In genomic region chr1:53982034-53982761, GRCh38 we compare ENCODE assay signal across 8 cellular contexts. TPM values are rescaled to one million over a fixed set of nuclear protein-coding genes. Genes with fewer than 3 reads are reported as not detected.
DNase-seq lines count a peak whose midpoint lies in the region; ATAC-seq and TF ChIP-seq lines count a peak whose summit lies in the region.

No MANE protein-coding gene starts in this region.

- TF ChIP-seq CTCF in ascending aorta (IDR thresholded peaks at IDR 0.05), result no peak

- H3K36me3 ChIP-seq in ascending aorta (no peaks in the 10 kb centered on the region), iPS-20b (ENCODE audit: insufficient read depth, low read depth, low read length) (no peaks in the 10 kb centered on the region), skeletal muscle tissue (ENCODE audit: control insufficient read depth in 3 of 3, insufficient read depth in 3 of 3, low read length in 3 of 3) (no peaks in the 10 kb centered on the region)

- H3K4me3 Mint-ChIP-seq in activated naive CD4-positive, alpha-beta T cell treated with anti-CD3 and anti-CD28 coated beads for 36 hours, result no peak overlapping the region

- H3K9me3 Mint-ChIP-seq in activated naive CD4-positive, alpha-beta T cell treated with anti-CD3 and anti-CD28 coated beads for 36 hours, result no peaks in the 10 kb centered on the region

- H3K4me1 Mint-ChIP-seq in activated naive CD4-positive, alpha-beta T cell treated with anti-CD3 and anti-CD28 coated beads for 36 hours (ENCODE audit: low read depth), result peaks cover 22% of the 10 kb centered on the region

- H3K36me3 Mint-ChIP-seq in activated naive CD4-positive, alpha-beta T cell treated with anti-CD3 and anti-CD28 coated beads for 36 hours (ENCODE audit: low read depth), result no peaks in the 10 kb centered on the region

- H3K27ac ChIP-seq in ascending aorta (no peak overlapping the region), iPS-20b (ENCODE audit: low read length) (no peak overlapping the region), skeletal muscle tissue (ENCODE audit: low read depth, low read length) (no peak overlapping the region)

- H3K27me3 Mint-ChIP-seq in activated naive CD4-positive, alpha-beta T cell treated with anti-CD3 and anti-CD28 coated beads for 36 hours (ENCODE audit: low read depth), result no peaks in the 10 kb centered on the region

- peak overlapping the region; percentile 37 to 56 for H3K4me3 ChIP-seq in ascending aorta
- H3K4me3 ChIP-seq in iPS-20b (ENCODE audit: low read length), result peak overlapping the region; percentile 57
- H3K4me3 ChIP-seq in skeletal muscle tissue (ENCODE audit: low read length in 3 of 3), result peak overlapping the region; percentile 22 to 63 (median 58)

- CTCF ChIA-PET in activated naive CD4-positive, alpha-beta T cell treated with anti-CD3 and anti-CD28 coated beads for 36 hours (lab: Charles Lee), result interaction anchor here (0.5 kb wide), 1 partner anchor 11 kb away, joined by 3 read pairs; no protein-coding TSS in a partner anchor

- H3K27ac Mint-ChIP-seq in activated naive CD4-positive, alpha-beta T cell treated with anti-CD3 and anti-CD28 coated beads for 36 hours, result no peak overlapping the region

- ATAC-seq in GM21786 (IDR thresholded peaks at IDR 0.05; ENCODE audit: unreplicated experiment), result no peak

- peak; percentile 48 for DNase-seq in HuH-7 (ENCODE audit: low spot score)
- no peak for DNase-seq in ascending aorta (ENCODE audit: low spot score in 2 of 2)
- no peak for DNase-seq in activated naive CD4-positive, alpha-beta T cell treated with anti-CD3 and anti-CD28 coated beads for 36 hours
- DNase-seq in SHP77 treated with DMSO at 0.1 percent for 48 hours (lab: John Stamatoyannopoulos, UW), result no peak
- no peak for DNase-seq in GF-D8 (lab: John Stamatoyannopoulos, UW)

- intact Hi-C loops in ascending aorta (cut with DNase I), result no loop called here
- intact Hi-C loops in activated naive CD4-positive, alpha-beta T cell treated with anti-CD3 and anti-CD28 coated beads for 36 hours (cut with micrococcal nuclease), result no loop called here

- H3K9me3 ChIP-seq in ascending aorta, result no peaks in the 10 kb centered on the region
- no peaks in the 10 kb centered on the region for H3K9me3 ChIP-seq in iPS-20b (ENCODE audit: insufficient read depth, low read depth, low read length)
- no peaks in the 10 kb centered on the region for H3K9me3 ChIP-seq in skeletal muscle tissue (ENCODE audit: control insufficient read depth in 3 of 3, low read length in 3 of 3)

- H3K9ac ChIP-seq in iPS-20b (ENCODE audit: low read depth, low read length) (peak overlapping the region; percentile 78; the same call in 1 of the 2 replicates), skeletal muscle tissue (ENCODE audit: low read depth in 1 of 3, low read length in 3 of 3) (peak overlapping the region in 2 of 3 donors; percentile 54 to 59)

- H3K27me3 ChIP-seq in ascending aorta, result no peaks in the 10 kb centered on the region
- no peaks in the 10 kb centered on the region for H3K27me3 ChIP-seq in iPS-20b (ENCODE audit: insufficient read depth, low read length)
- no peaks in the 10 kb centered on the region for H3K27me3 ChIP-seq in skeletal muscle tissue (ENCODE audit: control insufficient read depth in 3 of 3, insufficient read depth in 3 of 3, low read length in 3 of 3)

- no peaks in the 10 kb centered on the region for H3K4me1 ChIP-seq in ascending aorta
- peaks cover 5% of the 10 kb centered on the region; the same call in 1 of the 2 replicates for H3K4me1 ChIP-seq in iPS-20b (ENCODE audit: insufficient read depth, low read length)
- H3K4me1 ChIP-seq in skeletal muscle tissue (ENCODE audit: control insufficient read depth in 3 of 3, insufficient read depth in 3 of 3, low read length in 3 of 3), result peaks cover 0 to 9% (median 4%) of the 10 kb centered on the region in 3 donors

RNA-seq across cellular contexts. Expression of gene LDLRAD1, which starts 35.8 kb away (rescaled TPM):
- total RNA-seq in ascending aorta (not detected), skeletal muscle tissue (not detected)
- total RNA-seq in activated naive CD4-positive, alpha-beta T cell treated with anti-CD3 and anti-CD28 coated beads for 36 hours, result not detected

RNA-seq across cellular contexts. Expression of gene LRRC42, which starts 36.0 kb away (rescaled TPM):
- total RNA-seq in ascending aorta, result 28.2 TPM
- total RNA-seq in skeletal muscle tissue, result 14.1 TPM
- total RNA-seq in activated naive CD4-positive, alpha-beta T cell treated with anti-CD3 and anti-CD28 coated beads for 36 hours, result 10 to 100 TPM; 19.9 to 21.3 TPM

RNA-seq across cellular contexts. Expression of gene IFT25, which starts 36.7 kb away (rescaled TPM):
- total RNA-seq in ascending aorta (not detected), skeletal muscle tissue (13.6 TPM)
- total RNA-seq in activated naive CD4-positive, alpha-beta T cell treated with anti-CD3 and anti-CD28 coated beads for 36 hours, result 10 to 100 TPM; 46.2 to 48.7 TPM

Comparison
In these comparisons a context has a peak if more than half of its experiments do, and no peak if none do; other contexts are left out.
1. RNA of gene IFT25, which starts 36.7 kb away (total RNA-seq): 46.2 to 48.7 TPM in activated naive CD4-positive, alpha-beta T cell treated with anti-CD3 and anti-CD28 coated beads for 36 hours and 13.6 TPM in skeletal muscle tissue (single experiment); not detected in ascending aorta (single experiment); every median in the first group is over 10 times any median in the second.
2. Peak in every context shown above with its lines, with median percentiles within 50 percentile points of each other: H3K4me3 ChIP-seq.